Comparison of ENCODE assay signal across 8 cellular contexts in genomic region chr10:70255329-70256299, GRCh38. TPM values are rescaled to one million over a fixed set of nuclear protein-coding genes. Genes with fewer than 3 reads are reported as not detected.
DNase-seq lines count a peak whose midpoint lies in the region; ATAC-seq and TF ChIP-seq lines count a peak whose summit lies in the region.

No MANE protein-coding gene starts in this region.

- peak; percentile 61 for ATAC-seq in CD4-positive, alpha-beta T cell (ENCODE audit: poor library complexity)
- ATAC-seq in naive B cell (ENCODE audit: low read depth in 2 of 2): peak; percentile 33 to 34
- ATAC-seq in HG03378 (IDR thresholded peaks at IDR 0.05; ENCODE audit: unreplicated experiment): no peak
- no peak for ATAC-seq in omental fat pad (ENCODE audit: low FRiP score)
- ATAC-seq in GM21367 (IDR thresholded peaks at IDR 0.05; ENCODE audit: unreplicated experiment): no peak

- H3K27ac Mint-ChIP-seq in CD4-positive, alpha-beta T cell: no peak overlapping the region
- peak overlapping the region in 1 of 6 donors; percentile 36 for H3K27ac Mint-ChIP-seq in naive B cell

- peaks cover 13% of the 10 kb centered on the region for H3K4me1 Mint-ChIP-seq in CD4-positive, alpha-beta T cell (ENCODE audit: low read depth)
- peaks cover 6 to 11% (median 7%) of the 10 kb centered on the region in 3 donors for H3K4me1 Mint-ChIP-seq in naive B cell

- H2AFZ ChIP-seq in PC-9: no peak overlapping the region

- TF ChIP-seq CTCF in CD4-positive, alpha-beta T cell (IDR thresholded peaks at IDR 0.05): no peak
- TF ChIP-seq CTCF in PC-9 (conservative IDR thresholded peaks at IDR 0.05): no peak
- TF ChIP-seq CTCF in omental fat pad (IDR thresholded peaks at IDR 0.05): no peak

- POLR2A ChIA-PET in CD4-positive, alpha-beta T cell (lab: Charles Lee): interaction anchor here (0.7 kb wide), 1 partner anchor 74 kb away, joined by 3 read pairs; no protein-coding TSS in a partner anchor
- POLR2A ChIA-PET in PC-9 (lab: Charles Lee; ENCODE audit: unreplicated experiment): interaction anchor here (0.6 to 0.7 kb wide), 4 partner anchors 13 to 1652 kb away, joined by 4 to 17 read pairs (median 14); partner anchors contain the start of gene EIF4EBP2

- H3K4me3 Mint-ChIP-seq in CD4-positive, alpha-beta T cell: peak overlapping the region; percentile 74
- H3K4me3 Mint-ChIP-seq in naive B cell: peak overlapping the region in 6 of 8 donors; percentile 62 to 74 (median 68)

- no peaks in the 10 kb centered on the region for H4K20me1 ChIP-seq in PC-9 (ENCODE audit: insufficient read depth)

- no peak overlapping the region for H3K4me3 ChIP-seq in PC-9

- peaks cover 75% of the 10 kb centered on the region for H3K27me3 Mint-ChIP-seq in CD4-positive, alpha-beta T cell
- H3K27me3 Mint-ChIP-seq in naive B cell: peaks cover 66 to 90% (median 85%) of the 10 kb centered on the region in 3 donors

- peaks cover 57% of the 10 kb centered on the region for H3K4me1 ChIP-seq in PC-9 (replicated peaks; ENCODE audit: insufficient read depth)

- H3K9me3 Mint-ChIP-seq in CD4-positive, alpha-beta T cell: no peaks in the 10 kb centered on the region
- H3K9me3 Mint-ChIP-seq in naive B cell: peaks cover 0 to 12% (median 3%) of the 10 kb centered on the region in 7 donors

- BruUV-seq in PC-9 (replicated peaks; lab: Mats Ljungman, UMichigan): no TSS peak

- H3K36me3 ChIP-seq in PC-9 (ENCODE audit: low read depth): no peaks in the 10 kb centered on the region

- H3K27ac ChIP-seq in CD4-positive, alpha-beta T cell (ENCODE audit: low read depth, low read length): no peak overlapping the region
- H3K27ac ChIP-seq in PC-9: no peak overlapping the region; the same call in 1 of the 2 replicates
- H3K27ac ChIP-seq in caudate nucleus (ENCODE audit: low read depth, low read length): peak overlapping the region; percentile 46

- DNase-seq in CD4-positive, alpha-beta T cell: peak in 1 of 10 experiments; percentile 11
- DNase-seq in PC-9 (peak; percentile 88 to 94), caudate nucleus (lab: John Stamatoyannopoulos, UW) (peak in 3 of 61 donors; percentile 8 to 47 (median 17)), naive B cell (no peak), omental fat pad (ENCODE audit: low spot score) (no peak), 8988T (no peak)

- peak overlapping the region; percentile 51 for H3K4me2 ChIP-seq in PC-9

- peaks cover 29% of the 10 kb centered on the region for H3F3A ChIP-seq in PC-9 (ENCODE audit: insufficient read depth, low read depth)

- CTCF ChIA-PET in CD4-positive, alpha-beta T cell (lab: Charles Lee): no interaction called here
- CTCF ChIA-PET in PC-9 (lab: Charles Lee): interaction anchor here (0.7 to 1.2 kb wide), 4 partner anchors 15 to 132 kb away, joined by 3 to 8 read pairs (median 6); no protein-coding TSS in a partner anchor

- H3K9me2 ChIP-seq in PC-9 (ENCODE audit: insufficient read depth): no peaks in the 10 kb centered on the region

- peaks cover 26% of the 10 kb centered on the region for H3K27me3 ChIP-seq in CD4-positive, alpha-beta T cell (ENCODE audit: control insufficient read depth, insufficient read depth, low read length)
- H3K27me3 ChIP-seq in PC-9 (ENCODE audit: insufficient read depth, low read depth): no peaks in the 10 kb centered on the region

- H3K9me3 ChIP-seq in CD4-positive, alpha-beta T cell (ENCODE audit: control insufficient read depth, low read length): no peaks in the 10 kb centered on the region
- H3K9me3 ChIP-seq in PC-9 (ENCODE audit: insufficient read depth, low read depth): peaks cover under 1% of the 10 kb centered on the region; the same call in 1 of the 2 replicates

- no peaks in the 10 kb centered on the region for H3K79me2 ChIP-seq in PC-9 (ENCODE audit: low read depth)

- no peaks in the 10 kb centered on the region for H3K36me3 Mint-ChIP-seq in CD4-positive, alpha-beta T cell (ENCODE audit: low read depth)
- H3K36me3 Mint-ChIP-seq in naive B cell: no peaks in the 10 kb centered on the region

- intact Hi-C loops in CD4-positive, alpha-beta T cell (cut with DNase I, micrococcal nuclease): no loop called here
- intact Hi-C loops in PC-9 (cut with micrococcal nuclease; ENCODE audit: unreplicated experiment): loop anchor here (2.0 kb wide), 1 partner anchor 23 kb away; the partner anchor contains the start of gene PPA1

RNA-seq across cellular contexts. Expression of gene PPA1, which starts 22.4 kb away (rescaled TPM):
- 10 to 100 TPM; 69.0 to 69.3 TPM for total RNA-seq in CD4-positive, alpha-beta T cell
- total RNA-seq in PC-9 (2021): 224 and 236 TPM in 2 replicates
- 100 to 1,000 TPM in 3 of 6 donors, 10 to 100 TPM in 3; 59.7 to 152 (median 97.0) TPM for polyA plus RNA-seq in naive B cell (ENCODE audit: low read depth in 6 of 6)
- 100 to 1,000 TPM in 3 of 4 donors, 10 to 100 TPM in 1; 92.4 to 331 (median 217) TPM for total RNA-seq in omental fat pad

RNA-seq across cellular contexts. Expression of gene NPFFR1, which starts 28.2 kb away (rescaled TPM):
- total RNA-seq in CD4-positive, alpha-beta T cell: under 1 TPM in 1 of 2 experiments, not detected in 1; 0.03 TPM
- total RNA-seq in PC-9 (2021) (0.05 and 0.09 TPM in 2 replicates), omental fat pad (1 to 10 TPM in 1 of 4 donors, under 1 TPM in 2, not detected in 1; 0.19 to 3.4 (median 0.60) TPM)
- not detected for polyA plus RNA-seq in naive B cell (ENCODE audit: low read depth in 6 of 6)

Comparison
In these comparisons a context has a peak if more than half of its experiments do, and no peak if none do; other contexts are left out.
1. ATAC-seq: peak in CD4-positive, alpha-beta T cell (single experiment) and naive B cell (2 of 2); none in HG03378 (single experiment), omental fat pad (single experiment) and GM21367 (single experiment).
2. DNase-seq: peak in PC-9 (2 of 2); none in naive B cell (single experiment), omental fat pad (single experiment) and 8988T (single experiment).